ENCODE assay signal across 1 cellular context in the genomic region with DNA sequence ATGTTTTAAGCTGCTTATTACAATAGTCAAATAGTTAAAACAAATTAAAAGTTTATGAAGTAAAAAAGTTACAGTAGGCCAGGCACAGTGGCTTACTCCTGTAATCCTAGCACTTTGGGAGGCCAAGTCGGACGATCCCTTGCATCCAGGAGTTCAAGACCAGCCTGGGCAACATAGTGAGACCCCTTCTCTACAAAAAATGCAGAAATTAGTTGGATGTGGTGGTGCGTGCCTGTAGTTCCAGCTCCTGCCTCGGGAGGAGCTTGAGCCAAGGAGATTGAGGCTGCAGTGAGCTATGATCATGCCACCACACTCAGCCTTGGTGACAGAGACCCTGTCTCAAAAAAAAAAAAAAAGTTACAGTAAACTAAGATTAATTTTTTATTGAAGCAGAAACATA.
TF ChIP-seq lines count a peak whose summit lies in the region.

No MANE protein-coding gene starts in this region.

TF ChIP-seq in GM23338, 12 proteins besides CTCF, POLR2A, EP300 and RAD21 (continued from another document):
- TF ChIP-seq ZNF331 (CRISPR knock-in tag; IDR thresholded peaks at IDR 0.05; ENCODE audit: low read depth) (no peak), ZNF114 (CRISPR knock-in tag; IDR thresholded peaks at IDR 0.05) (no peak), EZH2 (IDR thresholded peaks at IDR 0.05; ENCODE audit: low read depth, unreplicated experiment) (no peak), NANOG (IDR thresholded peaks at IDR 0.05; ENCODE audit: borderline replicate concordance) (no peak)
- TF ChIP-seq, protein P1, sequence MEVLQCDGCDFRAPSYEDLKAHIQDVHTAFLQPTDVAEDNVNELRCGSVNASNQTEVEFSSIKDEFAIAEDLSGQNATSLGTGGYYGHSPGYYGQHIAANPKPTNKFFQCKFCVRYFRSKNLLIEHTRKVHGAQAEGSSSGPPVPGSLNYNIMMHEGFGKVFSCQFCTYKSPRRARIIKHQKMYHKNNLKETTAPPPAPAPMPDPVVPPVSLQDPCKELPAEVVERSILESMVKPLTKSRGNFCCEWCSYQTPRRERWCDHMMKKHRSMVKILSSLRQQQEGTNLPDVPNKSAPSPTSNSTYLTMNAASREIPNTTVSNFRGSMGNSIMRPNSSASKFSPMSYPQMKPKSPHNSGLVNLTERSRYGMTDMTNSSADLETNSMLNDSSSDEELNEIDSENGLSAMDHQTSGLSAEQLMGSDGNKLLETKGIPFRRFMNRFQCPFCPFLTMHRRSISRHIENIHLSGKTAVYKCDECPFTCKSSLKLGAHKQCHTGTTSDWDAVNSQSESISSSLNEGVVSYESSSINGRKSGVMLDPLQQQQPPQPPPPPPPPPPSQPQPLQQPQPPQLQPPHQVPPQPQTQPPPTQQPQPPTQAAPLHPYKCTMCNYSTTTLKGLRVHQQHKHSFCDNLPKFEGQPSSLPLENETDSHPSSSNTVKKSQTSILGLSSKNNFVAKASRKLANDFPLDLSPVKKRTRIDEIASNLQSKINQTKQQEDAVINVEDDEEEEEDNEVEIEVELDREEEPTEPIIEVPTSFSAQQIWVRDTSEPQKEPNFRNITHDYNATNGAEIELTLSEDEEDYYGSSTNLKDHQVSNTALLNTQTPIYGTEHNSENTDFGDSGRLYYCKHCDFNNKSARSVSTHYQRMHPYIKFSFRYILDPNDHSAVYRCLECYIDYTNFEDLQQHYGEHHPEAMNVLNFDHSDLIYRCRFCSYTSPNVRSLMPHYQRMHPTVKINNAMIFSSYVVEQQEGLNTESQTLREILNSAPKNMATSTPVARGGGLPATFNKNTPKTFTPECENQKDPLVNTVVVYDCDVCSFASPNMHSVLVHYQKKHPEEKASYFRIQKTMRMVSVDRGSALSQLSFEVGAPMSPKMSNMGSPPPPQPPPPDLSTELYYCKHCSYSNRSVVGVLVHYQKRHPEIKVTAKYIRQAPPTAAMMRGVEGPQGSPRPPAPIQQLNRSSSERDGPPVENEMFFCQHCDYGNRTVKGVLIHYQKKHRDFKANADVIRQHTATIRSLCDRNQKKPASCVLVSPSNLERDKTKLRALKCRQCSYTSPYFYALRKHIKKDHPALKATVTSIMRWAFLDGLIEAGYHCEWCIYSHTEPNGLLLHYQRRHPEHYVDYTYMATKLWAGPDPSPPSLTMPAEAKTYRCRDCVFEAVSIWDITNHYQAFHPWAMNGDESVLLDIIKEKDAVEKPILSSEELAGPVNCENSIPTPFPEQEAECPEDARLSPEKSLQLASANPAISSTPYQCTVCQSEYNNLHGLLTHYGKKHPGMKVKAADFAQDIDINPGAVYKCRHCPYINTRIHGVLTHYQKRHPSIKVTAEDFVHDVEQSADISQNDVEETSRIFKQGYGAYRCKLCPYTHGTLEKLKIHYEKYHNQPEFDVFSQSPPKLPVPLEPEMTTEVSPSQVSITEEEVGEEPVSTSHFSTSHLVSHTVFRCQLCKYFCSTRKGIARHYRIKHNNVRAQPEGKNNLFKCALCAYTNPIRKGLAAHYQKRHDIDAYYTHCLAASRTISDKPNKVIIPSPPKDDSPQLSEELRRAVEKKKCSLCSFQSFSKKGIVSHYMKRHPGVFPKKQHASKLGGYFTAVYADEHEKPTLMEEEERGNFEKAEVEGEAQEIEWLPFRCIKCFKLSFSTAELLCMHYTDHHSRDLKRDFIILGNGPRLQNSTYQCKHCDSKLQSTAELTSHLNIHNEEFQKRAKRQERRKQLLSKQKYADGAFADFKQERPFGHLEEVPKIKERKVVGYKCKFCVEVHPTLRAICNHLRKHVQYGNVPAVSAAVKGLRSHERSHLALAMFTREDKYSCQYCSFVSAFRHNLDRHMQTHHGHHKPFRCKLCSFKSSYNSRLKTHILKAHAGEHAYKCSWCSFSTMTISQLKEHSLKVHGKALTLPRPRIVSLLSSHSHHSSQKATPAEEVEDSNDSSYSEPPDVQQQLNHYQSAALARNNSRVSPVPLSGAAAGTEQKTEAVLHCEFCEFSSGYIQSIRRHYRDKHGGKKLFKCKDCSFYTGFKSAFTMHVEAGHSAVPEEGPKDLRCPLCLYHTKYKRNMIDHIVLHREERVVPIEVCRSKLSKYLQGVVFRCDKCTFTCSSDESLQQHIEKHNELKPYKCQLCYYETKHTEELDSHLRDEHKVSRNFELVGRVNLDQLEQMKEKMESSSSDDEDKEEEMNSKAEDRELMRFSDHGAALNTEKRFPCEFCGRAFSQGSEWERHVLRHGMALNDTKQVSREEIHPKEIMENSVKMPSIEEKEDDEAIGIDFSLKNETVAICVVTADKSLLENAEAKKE (CRISPR knock-in tag; IDR thresholded peaks at IDR 0.05): no peak
